Comparison of ENCODE assay signal across 8 cellular contexts in the genomic region with DNA sequence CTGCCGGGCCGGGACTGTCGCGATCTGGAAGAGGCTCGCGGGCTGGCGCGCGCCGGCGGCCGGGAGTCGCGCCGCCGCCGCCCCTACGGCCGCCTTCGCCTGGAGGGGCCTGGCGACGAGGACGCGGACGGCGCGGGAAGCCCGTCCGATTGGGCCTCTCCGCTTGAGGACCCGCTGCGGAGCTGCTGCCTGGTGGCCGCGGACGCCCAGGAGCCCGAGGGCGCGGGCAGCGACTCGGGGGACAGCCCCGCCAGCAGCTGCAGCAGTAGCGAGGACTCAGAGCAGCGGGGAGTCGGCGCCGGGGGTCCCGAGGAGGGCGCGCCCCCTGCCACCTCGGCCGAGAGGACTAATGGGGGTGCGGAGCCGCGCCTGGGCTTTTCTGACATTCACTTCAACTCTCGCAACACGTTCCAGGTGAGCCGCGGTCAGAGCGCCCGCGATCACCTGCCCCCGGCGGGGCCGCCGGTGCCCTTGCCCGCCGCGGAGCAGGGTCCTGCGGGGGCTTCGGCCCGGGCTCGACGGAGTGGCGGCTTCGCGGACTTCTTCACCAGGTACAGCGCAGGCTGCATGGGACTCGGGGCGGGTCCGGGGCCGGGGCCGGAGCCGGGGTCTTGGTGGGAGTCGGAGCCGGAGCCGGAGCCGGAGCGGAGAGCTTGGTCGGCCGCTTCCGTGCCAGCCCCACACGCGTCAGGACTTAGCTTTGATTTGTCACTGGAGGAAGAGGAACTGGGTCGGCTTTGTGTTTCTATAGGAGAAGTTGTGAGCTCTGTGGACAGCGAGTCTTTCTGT. TPM values are rescaled to one million over a fixed set of nuclear protein-coding genes. Genes with fewer than 3 reads are reported as not detected.
DNase-seq lines count a peak whose midpoint lies in the region; ATAC-seq and TF ChIP-seq lines count a peak whose summit lies in the region.

No MANE protein-coding gene starts in this region.

- H3K4me1 Mint-ChIP-seq in endothelial cell (ENCODE audit: unreplicated experiment), result peaks cover 2% of the 10 kb centered on the region

- no peaks in the 10 kb centered on the region for H3K9me3 Mint-ChIP-seq in endothelial cell (ENCODE audit: unreplicated experiment)

- H3K36me3 ChIP-seq in WERI-Rb-1, result no peaks in the 10 kb centered on the region; the same call in 1 of the 2 replicates
- no peaks in the 10 kb centered on the region for H3K36me3 ChIP-seq in mesenchymal stem cell (ENCODE audit: control insufficient read depth in 1 of 2, insufficient read depth in 2 of 2, low read depth in 1 of 2, low read length in 2 of 2)

- peak overlapping the region; percentile 39 for H4K91ac ChIP-seq in mesenchymal stem cell (ENCODE audit: low read length)

- H2AK5ac ChIP-seq in mesenchymal stem cell (ENCODE audit: low read length, severe bottlenecking), result no peak overlapping the region

- no peak overlapping the region for H2BK12ac ChIP-seq in mesenchymal stem cell (ENCODE audit: low read length in 2 of 2)

- H3K23ac ChIP-seq in mesenchymal stem cell (ENCODE audit: low read length in 2 of 2), result peak overlapping the region; percentile 83 to 90

- peak overlapping the region; percentile 94 for H2AFZ ChIP-seq in mesenchymal stem cell (ENCODE audit: low read depth, low read length)

- H3K27me3 ChIP-seq in WERI-Rb-1 (ENCODE audit: insufficient read depth, low read depth, severe bottlenecking) (no peaks in the 10 kb centered on the region), mesenchymal stem cell (ENCODE audit: control insufficient read depth in 1 of 2, insufficient read depth in 1 of 2, low read length in 2 of 2) (no peaks in the 10 kb centered on the region)

- H4K8ac ChIP-seq in mesenchymal stem cell (ENCODE audit: low read length), result peak overlapping the region; percentile 41

- H3K9me3 ChIP-seq in WERI-Rb-1 (ENCODE audit: severe bottlenecking) (no peaks in the 10 kb centered on the region), mesenchymal stem cell (ENCODE audit: control insufficient read depth, low read length) (no peaks in the 10 kb centered on the region)

- no peaks in the 10 kb centered on the region for H3K4me1 ChIP-seq in mesenchymal stem cell (ENCODE audit: control insufficient read depth, insufficient read depth, low read depth, low read length)

- under 1% methylated on average over 70 of the region's 95 CpGs for WGBS in mesenchymal stem cell

- H3K4me3 ChIP-seq in WERI-Rb-1 (ENCODE audit: low read depth, low read length) (peak overlapping the region; percentile 74), mesenchymal stem cell (ENCODE audit: insufficient read depth in 1 of 2, low read depth in 1 of 2, low read length in 2 of 2) (peak overlapping the region; percentile 94 to 95)

- peak overlapping the region; percentile 97 for H2BK15ac ChIP-seq in mesenchymal stem cell (ENCODE audit: low read depth, poor library complexity, severe bottlenecking)

- H2BK5ac ChIP-seq in mesenchymal stem cell (ENCODE audit: low read depth, low read length, poor library complexity, severe bottlenecking), result peak overlapping the region; percentile 84

- peaks cover 7% of the 10 kb centered on the region for H3K36me3 Mint-ChIP-seq in endothelial cell (ENCODE audit: low read depth, unreplicated experiment)

- H3K27me3 Mint-ChIP-seq in endothelial cell (ENCODE audit: unreplicated experiment), result peaks cover 11% of the 10 kb centered on the region

- peak overlapping the region; percentile 87 for H3K9ac ChIP-seq in mesenchymal stem cell (ENCODE audit: low read length)

- peak overlapping the region; percentile 97 for H3K4me3 Mint-ChIP-seq in endothelial cell (ENCODE audit: unreplicated experiment)

- peak overlapping the region; percentile 86 for H3K4me2 ChIP-seq in mesenchymal stem cell (ENCODE audit: low read length, poor library complexity, severe bottlenecking)

- peak; percentile 43 for DNase-seq in 8988T
- peak; percentile 78 for DNase-seq in GM13976 (ENCODE audit: low spot score)
- DNase-seq in NCI-H1417 (lab: John Stamatoyannopoulos, UW), result peak; percentile 8 to 81 (median 74)
- DNase-seq in WERI-Rb-1, result peak; percentile 59
- peak; percentile 69 for DNase-seq in endothelial cell (ENCODE audit: low spot score)
- peak; percentile 88 for DNase-seq in mesenchymal stem cell
- peak; percentile 67 for DNase-seq in superior temporal gyrus (ENCODE audit: extremely low spot score)

- peak overlapping the region; percentile 44 to 89 for H3K18ac ChIP-seq in mesenchymal stem cell (ENCODE audit: low read depth in 1 of 2, low read length in 2 of 2)

- no peak for TF ChIP-seq CTCF in GM13976 (IDR thresholded peaks at IDR 0.05; ENCODE audit: borderline replicate concordance, control extremely low read depth, extremely low read depth, insufficient read depth, missing control alignments)
- TF ChIP-seq CTCF in WERI-Rb-1 (IDR thresholded peaks at IDR 0.05; ENCODE audit: low read depth, low read length), result no peak
- TF ChIP-seq CTCF in endothelial cell (IDR thresholded peaks at IDR 0.05; ENCODE audit: unreplicated experiment), result no peak

- peak overlapping the region; percentile 57 for H3K27ac Mint-ChIP-seq in endothelial cell (ENCODE audit: unreplicated experiment)

- peak overlapping the region; percentile 2 to 35 for H3K14ac ChIP-seq in mesenchymal stem cell (ENCODE audit: low read length in 2 of 2)

- H2BK120ac ChIP-seq in mesenchymal stem cell (ENCODE audit: low read depth, low read length), result peak overlapping the region; percentile 19

- in situ Hi-C loops in GM13976 (cut with MboI; ENCODE audit: low sequenced_read_pairs, unreplicated experiment), result no loop called here

- no peaks in the 10 kb centered on the region for H3K79me1 ChIP-seq in mesenchymal stem cell (replicated peaks; ENCODE audit: low read length, poor library complexity, severe bottlenecking)

- peak; percentile 52 for ATAC-seq in HG02759 (IDR thresholded peaks at IDR 0.05; ENCODE audit: unreplicated experiment)

- peak overlapping the region in 1 of 2 experiments; percentile 67 for H3K4ac ChIP-seq in mesenchymal stem cell (ENCODE audit: low read depth in 1 of 2, low read length in 2 of 2)

- H3K27ac ChIP-seq in WERI-Rb-1 (peak overlapping the region; percentile 91), mesenchymal stem cell (ENCODE audit: low read length, poor library complexity, severe bottlenecking) (peak overlapping the region; percentile 50)

RNA-seq across cellular contexts. Expression of a gene that starts 0.9 kb away (rescaled TPM):
- total RNA-seq in endothelial cell (ENCODE audit: unreplicated experiment), result 9.3 TPM
- polyA plus RNA-seq in mesenchymal stem cell (2013, experiment 1 of 2), result 5.7 TPM
- 6.5 TPM for polyA plus RNA-seq in mesenchymal stem cell (2013, experiment 2 of 2)

RNA-seq across cellular contexts. Expression of a gene that starts 40.5 kb away (rescaled TPM):
- total RNA-seq in endothelial cell (ENCODE audit: unreplicated experiment), result 9.3 TPM
- polyA plus RNA-seq in mesenchymal stem cell (2013, experiment 1 of 2), result 9.3 TPM
- polyA plus RNA-seq in mesenchymal stem cell (2013, experiment 2 of 2), result 9.1 TPM

Comparison
In these comparisons a context has a peak if more than half of its experiments do, and no peak if none do; other contexts are left out.
1. Peak in every context shown above with its lines: DNase-seq, ATAC-seq, H3K4me3 ChIP-seq and H3K27ac ChIP-seq.